ENCODE assay signal across 13 cellular contexts in genomic region chr1:53450225-53450624, GRCh38. TPM values are rescaled to one million over a fixed set of nuclear protein-coding genes. Genes with fewer than 3 reads are reported as not detected.
DNase-seq lines count a peak whose midpoint lies in the region; ATAC-seq and TF ChIP-seq lines count a peak whose summit lies in the region.
"Had no signal": no experiment of that assay in that cellular context is flagged by ENCODE, and none has a peak within 500 bp of the region (broad histone marks: within the 10 kb centered on the region; RNA-seq: fewer than 3 reads in every experiment).

No MANE protein-coding gene starts in this region.

- no peak overlapping the region for H3K4me3 ChIP-seq in MM.1S (ENCODE audit: low read length)
- H3K4me3 ChIP-seq in choroid plexus epithelial cell (ENCODE audit: low read depth, low read length): no peak overlapping the region
- H3K4me3 ChIP-seq: thoracic aorta had no signal

- H3K9me2 ChIP-seq in MM.1S (replicated peaks; ENCODE audit: insufficient read depth, low read length): no peaks in the 10 kb centered on the region

- no peak overlapping the region for H3K27ac ChIP-seq in MM.1S (ENCODE audit: low read length)
- H3K27ac ChIP-seq: thoracic aorta had no signal

- peaks cover 9% of the 10 kb centered on the region for H3K4me1 Mint-ChIP-seq in type B pancreatic cell (ENCODE audit: unreplicated experiment)
- H3K4me1 Mint-ChIP-seq: activated CD8-positive, alpha-beta memory T cell treated with anti-CD3 and anti-CD28 coated beads, Interleukin-2, amount 10 ng/mL, durations not matched to agents 7 days and 5 days; naive thymus-derived CD4-positive, alpha-beta T cell had no signal

- H3F3A ChIP-seq in MM.1S (ENCODE audit: insufficient read depth, low read length): no peaks in the 10 kb centered on the region

- ATAC-seq in HG03520 (IDR thresholded peaks at IDR 0.05; ENCODE audit: unreplicated experiment): no peak
- ATAC-seq: activated CD8-positive, alpha-beta memory T cell treated with anti-CD3 and anti-CD28 coated beads, Interleukin-2, amount 10 ng/mL, durations not matched to agents 7 days and 5 days; naive thymus-derived CD4-positive, alpha-beta T cell had no signal

- no peaks in the 10 kb centered on the region for H3K36me3 Mint-ChIP-seq in type B pancreatic cell
- H3K36me3 Mint-ChIP-seq: activated CD8-positive, alpha-beta memory T cell treated with anti-CD3 and anti-CD28 coated beads, Interleukin-2, amount 10 ng/mL, durations not matched to agents 7 days and 5 days; brain; naive thymus-derived CD4-positive, alpha-beta T cell had no signal

- no peak overlapping the region for H3K27ac Mint-ChIP-seq in type B pancreatic cell
- H3K27ac Mint-ChIP-seq: activated CD8-positive, alpha-beta memory T cell treated with anti-CD3 and anti-CD28 coated beads, Interleukin-2, amount 10 ng/mL, durations not matched to agents 7 days and 5 days; naive thymus-derived CD4-positive, alpha-beta T cell had no signal

- H3K27me3 ChIP-seq in MM.1S (replicated peaks; ENCODE audit: insufficient read depth, low read length): no peaks in the 10 kb centered on the region

- no peaks in the 10 kb centered on the region for H3K9me3 ChIP-seq in MM.1S (replicated peaks; ENCODE audit: insufficient read depth, low read length)
- H3K9me3 ChIP-seq: thoracic aorta had no signal

- peak; percentile 19 for DNase-seq in stimulated activated CD4-positive, alpha-beta T cell treated with anti-CD3 and anti-CD28 coated beads, Interleukin-15, amount 100 ng/mL, for 24 hours
- no peak for DNase-seq in stimulated activated CD4-positive, alpha-beta T cell treated with anti-CD3 and anti-CD28 coated beads, Interleukin-4, amount 100 ng/mL, for 24 hours
- no peak for DNase-seq in MM.1S
- DNase-seq in choroid plexus epithelial cell (ENCODE audit: low read depth): no peak
- DNase-seq in type B pancreatic cell (ENCODE audit: extremely low spot score, unreplicated experiment): no peak
- DNase-seq in DMS153 treated with DMSO at 0.1 percent for 48 hours (lab: John Stamatoyannopoulos, UW; ENCODE audit: unreplicated experiment): no peak
- no peak for DNase-seq in OCI-M1 (lab: John Stamatoyannopoulos, UW)
- DNase-seq: activated CD8-positive, alpha-beta memory T cell treated with anti-CD3 and anti-CD28 coated beads, Interleukin-2, amount 10 ng/mL, durations not matched to agents 7 days and 5 days; naive thymus-derived CD4-positive, alpha-beta T cell; NCI-H1092 treated with DMSO at 0.1 percent for 48 hours had no signal

- H3K9me3 Mint-ChIP-seq in type B pancreatic cell: no peaks in the 10 kb centered on the region
- H3K9me3 Mint-ChIP-seq: brain; naive thymus-derived CD4-positive, alpha-beta T cell had no signal

- H2AFZ ChIP-seq in MM.1S (ENCODE audit: low read length): no peak overlapping the region

- no peaks in the 10 kb centered on the region for H3K36me3 ChIP-seq in MM.1S (replicated peaks; ENCODE audit: insufficient read depth, low read length)
- H3K36me3 ChIP-seq: thoracic aorta had no signal

- no peaks in the 10 kb centered on the region for H3K4me1 ChIP-seq in MM.1S (ENCODE audit: low read length)

- H3K9ac ChIP-seq in MM.1S (ENCODE audit: low read length): no peak overlapping the region

- peaks cover 9% of the 10 kb centered on the region for H3K27me3 Mint-ChIP-seq in type B pancreatic cell

- peak; percentile 53 for TF ChIP-seq CTCF in MM.1S (IDR thresholded peaks at IDR 0.05; ENCODE audit: low read length)
- peak; percentile 60 for TF ChIP-seq CTCF in choroid plexus epithelial cell (conservative IDR thresholded peaks at IDR 0.05; ENCODE audit: low read depth, low read length)
- TF ChIP-seq CTCF in type B pancreatic cell (conservative IDR thresholded peaks at IDR 0.05): peak; percentile 58

- H3K79me2 ChIP-seq in MM.1S (ENCODE audit: low read length): no peaks in the 10 kb centered on the region

- H4K20me1 ChIP-seq in MM.1S (ENCODE audit: insufficient read depth, low read length): no peaks in the 10 kb centered on the region

- no peak overlapping the region for H3K4me2 ChIP-seq in MM.1S (ENCODE audit: low read depth, low read length)

- H3K4me3 Mint-ChIP-seq in type B pancreatic cell: no peak overlapping the region
- H3K4me3 Mint-ChIP-seq: activated CD8-positive, alpha-beta memory T cell treated with anti-CD3 and anti-CD28 coated beads, Interleukin-2, amount 10 ng/mL, durations not matched to agents 7 days and 5 days; brain; naive thymus-derived CD4-positive, alpha-beta T cell had no signal

RNA-seq across cellular contexts. Expression of gene DMRTB1, which starts 9.0 kb away (rescaled TPM):
- total RNA-seq in type B pancreatic cell (ENCODE audit: low replicate concordance): not detected in 2 replicates
- total RNA-seq: activated CD8-positive, alpha-beta memory T cell treated with anti-CD3 and anti-CD28 coated beads, Interleukin-2, amount 10 ng/mL, durations not matched to agents 7 days and 5 days; naive thymus-derived CD4-positive, alpha-beta T cell; thoracic aorta had no signal
